ENCODE assay signal across 22 cellular contexts in the genomic region with DNA sequence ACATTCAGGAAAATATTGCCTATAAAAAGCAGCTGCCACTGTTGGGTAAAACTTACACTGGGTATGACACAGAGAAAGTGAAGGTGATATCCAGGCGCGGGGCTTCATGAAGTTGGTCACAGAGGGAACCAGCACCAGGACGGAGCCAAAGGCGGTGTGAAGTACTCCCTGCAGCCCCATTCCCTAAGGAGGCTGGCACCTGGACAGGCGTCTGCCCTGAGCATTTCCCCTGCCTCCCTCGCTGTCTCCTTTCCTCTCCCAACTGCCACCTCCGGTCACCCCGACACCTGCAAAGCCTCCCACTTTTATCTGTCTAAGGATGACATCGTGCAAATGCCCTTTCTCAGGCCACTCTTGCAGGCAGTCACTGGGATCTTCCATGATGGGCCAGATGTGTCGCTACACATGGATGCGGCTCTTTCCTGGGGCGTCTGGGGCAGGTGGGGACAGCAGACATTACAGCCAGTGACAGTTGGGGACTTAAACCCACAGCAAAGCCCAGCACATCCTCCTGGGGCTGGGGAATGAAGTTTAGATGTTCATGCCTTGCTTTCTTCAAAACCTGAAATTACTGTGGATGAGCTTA.
A peak's percentile ranks its signal among the peaks of the same experiment; 100 is the strongest.
DNase-seq lines count a peak whose midpoint lies in the region; ATAC-seq and TF ChIP-seq lines count a peak whose summit lies in the region.
"Had no signal": no experiment of that assay in that cellular context is flagged by ENCODE, and none has a peak within 500 bp of the region (broad histone marks: within the 10 kb centered on the region; RNA-seq: fewer than 3 reads in every experiment).

No MANE protein-coding gene starts in this region.

- TF ChIP-seq CTCF in esophagus muscularis mucosa (IDR thresholded peaks at IDR 0.05): no peak
- TF ChIP-seq CTCF in upper lobe of right lung (IDR thresholded peaks at IDR 0.05): no peak

- no peaks in the 10 kb centered on the region for H3K36me3 ChIP-seq in BLaER1 treated with 17β-estradiol and CSF1 and Interleukin-3, amounts not matched to agents 10 nM and 100 nM
- H3K36me3 ChIP-seq in esophagus muscularis mucosa (no peaks in the 10 kb centered on the region), upper lobe of right lung (no peaks in the 10 kb centered on the region), SJCRH30 (no peaks in the 10 kb centered on the region)
- H3K36me3 ChIP-seq: BE2C had no signal

- peaks cover 11 to 28% (median 20%) of the 10 kb centered on the region in 11 experiments for H3K9me3 ChIP-seq in BLaER1 treated with 17β-estradiol and CSF1 and Interleukin-3, amounts not matched to agents 10 nM and 100 nM (replicated peaks in 1 of 11)
- H3K9me3 ChIP-seq in esophagus muscularis mucosa: peaks cover 0 to 6% (median 0%) of the 10 kb centered on the region in 4 donors
- H3K9me3 ChIP-seq in upper lobe of right lung: no peaks in the 10 kb centered on the region
- no peaks in the 10 kb centered on the region for H3K9me3 ChIP-seq in SJCRH30 (replicated peaks)
- H3K9me3 ChIP-seq: BE2C had no signal

- H3K4me3 ChIP-seq in BLaER1 treated with 17β-estradiol and CSF1 and Interleukin-3, amounts not matched to agents 10 nM and 100 nM: no peak overlapping the region
- H3K4me3 ChIP-seq in esophagus muscularis mucosa (no peak overlapping the region), upper lobe of right lung (no peak overlapping the region), SJCRH30 (no peak overlapping the region)
- H3K4me3 ChIP-seq: GM12878 had no signal

- H3K4me2 ChIP-seq in BLaER1 treated with 17β-estradiol and CSF1 and Interleukin-3, amounts not matched to agents 10 nM and 100 nM: peak overlapping the region in 8 of 11 experiments; percentile 48 to 90 (median 74); a peak in 16 of 22 replicates

- no peak for TF ChIP-seq POLR2A in esophagus muscularis mucosa (IDR thresholded peaks at IDR 0.05; ENCODE audit: low read depth)

- H3K9ac ChIP-seq in BLaER1 treated with 17β-estradiol and CSF1 and Interleukin-3, amounts not matched to agents 10 nM and 100 nM: no peak overlapping the region

- no peak overlapping the region for H3K27ac ChIP-seq in BLaER1 treated with 17β-estradiol and CSF1 and Interleukin-3, amounts not matched to agents 10 nM and 100 nM
- H3K27ac ChIP-seq in esophagus muscularis mucosa (replicated peaks in 1 of 4): no peak overlapping the region
- no peak overlapping the region for H3K27ac ChIP-seq in upper lobe of right lung
- no peak overlapping the region for H3K27ac ChIP-seq in SJCRH30

- peaks cover 0 to 64% (median 49%) of the 10 kb centered on the region in 10 experiments; a peak in 17 of 20 replicates for H3K4me1 ChIP-seq in BLaER1 treated with 17β-estradiol and CSF1 and Interleukin-3, amounts not matched to agents 10 nM and 100 nM
- no peaks in the 10 kb centered on the region for H3K4me1 ChIP-seq in esophagus muscularis mucosa
- no peaks in the 10 kb centered on the region for H3K4me1 ChIP-seq in upper lobe of right lung
- H3K4me1 ChIP-seq in SJCRH30: no peaks in the 10 kb centered on the region
- H3K4me1 ChIP-seq: BE2C had no signal

- TF ChIP-seq EP300 in esophagus muscularis mucosa (IDR thresholded peaks at IDR 0.05): no peak

- POLR2A ChIA-PET in HEK293T (lab: Yijun Ruan, JAX): no interaction called here

- WGBS in esophagus muscularis mucosa: 83% methylated on average over 12 of the region's 12 CpGs

- 0 out of 22 replicates have a peak, but pooled peaks cover 0 to 8% (median 0%) of the 10 kb centered on the region in 11 experiments for H4K20me1 ChIP-seq in BLaER1 treated with 17β-estradiol and CSF1 and Interleukin-3, amounts not matched to agents 10 nM and 100 nM

- intact Hi-C loops in esophagus muscularis mucosa (cut with DNase I): no loop called here
- intact Hi-C loops in upper lobe of right lung (cut with DNase I): no loop called here

- CTCF ChIA-PET in HEK293T (lab: Yijun Ruan, JAX): interaction anchor here (0.6 kb wide), 1 partner anchor 9 kb away, joined by 4 read pairs; no protein-coding TSS in a partner anchor

- peaks cover 19 to 28% (median 22%) of the 10 kb centered on the region in 11 experiments for H3K27me3 ChIP-seq in BLaER1 treated with 17β-estradiol and CSF1 and Interleukin-3, amounts not matched to agents 10 nM and 100 nM
- H3K27me3 ChIP-seq in esophagus muscularis mucosa: peaks cover 0 to 34% (median 0%) of the 10 kb centered on the region in 4 donors
- no peaks in the 10 kb centered on the region for H3K27me3 ChIP-seq in upper lobe of right lung
- H3K27me3 ChIP-seq in SJCRH30: no peaks in the 10 kb centered on the region
- H3K27me3 ChIP-seq: BE2C had no signal

- no peak for ATAC-seq in upper lobe of right lung
- ATAC-seq: GM12878 had no signal

- DNase-seq in esophagus muscularis mucosa (ENCODE audit: extremely low spot score): peak; percentile 91
- peak; percentile 44 for DNase-seq in upper lobe of right lung
- no peak for DNase-seq in HEK293T (ENCODE audit: extremely low spot score)
- DNase-seq in activated gamma-delta T cell (lab: John Stamatoyannopoulos, UW): no peak
- DNase-seq in SJCRH30: no peak
- DNase-seq: 8988T; ACHN; BE2C; C1 segment of cervical spinal cord; CD4-positive, alpha-beta memory T cell; CD4-positive, CD25-positive, alpha-beta regulatory T cell; CD8-positive, alpha-beta memory T cell; COR-L47; DMS 273 treated with DMSO at 0.1 percent for 48 hours; DMS153; DMS53; DMS79; DND-41; EL; GDM1 had no signal

TF ChIP-seq in HEK293T, 16 proteins besides CTCF, POLR2A, EP300 and RAD21:
- no peak for TF ChIP-seq ZNF384 (IDR thresholded peaks at IDR 0.05)
- no peak for TF ChIP-seq FOXA1 (IDR thresholded peaks at IDR 0.05)
- TF ChIP-seq LEF1 (IDR thresholded peaks at IDR 0.05; ENCODE audit: borderline replicate concordance): no peak
- no peak for TF ChIP-seq TARDBP (IDR thresholded peaks at IDR 0.05)
- no peak for TF ChIP-seq ARNT (IDR thresholded peaks at IDR 0.05)
- no peak for TF ChIP-seq L3MBTL2 (conservative IDR thresholded peaks at IDR 0.05)
- TF ChIP-seq HDGF (IDR thresholded peaks at IDR 0.05; ENCODE audit: borderline replicate concordance): no peak
- no peak for TF ChIP-seq SP1 (IDR thresholded peaks at IDR 0.05)
- no peak for TF ChIP-seq FOXK2 (IDR thresholded peaks at IDR 0.05)
- TF ChIP-seq ELF4 (IDR thresholded peaks at IDR 0.05): no peak
- TF ChIP-seq CTBP1 (IDR thresholded peaks at IDR 0.05; ENCODE audit: borderline replicate concordance): no peak
- TF ChIP-seq NFRKB (IDR thresholded peaks at IDR 0.05): no peak
- no peak for TF ChIP-seq FOXM1 (IDR thresholded peaks at IDR 0.05; ENCODE audit: borderline replicate concordance)

Comparison
In these comparisons a context has a peak if more than half of its experiments do, and no peak if none do; other contexts are left out.
1. DNase-seq: peak in esophagus muscularis mucosa (single experiment) and upper lobe of right lung (single experiment); none in HEK293T (single experiment), activated gamma-delta T cell (single experiment) and SJCRH30 (0 of 2).